In genomic region chr4:24067781-24068193, GRCh38 we compare ENCODE assay signal across 9 cellular contexts.
A peak's percentile ranks its signal among the peaks of the same experiment; 100 is the strongest.
DNase-seq lines count a peak whose midpoint lies in the region; TF ChIP-seq lines count a peak whose summit lies in the region.
"Had no signal": no experiment of that assay in that cellular context is flagged by ENCODE, and none has a peak within 500 bp of the region (broad histone marks: within the 10 kb centered on the region; RNA-seq: fewer than 3 reads in every experiment).

No MANE protein-coding gene starts in this region.

- CTCF ChIA-PET in mammary epithelial cell (lab: Charles Lee; ENCODE audit: low non-redundant PET) = no interaction called here
- CTCF ChIA-PET in HEK293T (lab: Yijun Ruan, JAX) = no interaction called here

- in situ Hi-C loops in mammary epithelial cell (cut with MboI; ENCODE audit: low sequenced_read_pairs in 2 of 2) = no loop called here

- H4K20me1 ChIP-seq in mammary epithelial cell (ENCODE audit: insufficient read depth, low read length) = no peaks in the 10 kb centered on the region

- H3K4me1 ChIP-seq in mammary epithelial cell (ENCODE audit: insufficient read depth, low read length) = no peaks in the 10 kb centered on the region

- no peak overlapping the region for H2AFZ ChIP-seq in mammary epithelial cell (ENCODE audit: low read depth, low read length)

- H3K27ac ChIP-seq in mammary epithelial cell (ENCODE audit: insufficient read depth, low read depth, low read length) = no peak overlapping the region

- BruUV-seq in mammary epithelial cell (replicated peaks; lab: Mats Ljungman, UMichigan) = no TSS peak

- intact Hi-C loops in mammary epithelial cell (cut with micrococcal nuclease) = no loop called here

- H3K9me3 ChIP-seq in mammary epithelial cell (replicated peaks; ENCODE audit: insufficient read depth, low read length) = peaks cover 8% of the 10 kb centered on the region

- H3K79me2 ChIP-seq in mammary epithelial cell (ENCODE audit: insufficient read depth, low read length) = no peaks in the 10 kb centered on the region

- dilution Hi-C loops in mammary epithelial cell (cut with HindIII; ENCODE audit: low sequenced_read_pairs) = no loop called here

- no peak overlapping the region for H3K9ac ChIP-seq in mammary epithelial cell (ENCODE audit: insufficient read depth, low read length)

- no peak for TF ChIP-seq CTCF in AG10803 (conservative IDR thresholded peaks at IDR 0.05; ENCODE audit: low read length)
- TF ChIP-seq CTCF in mammary epithelial cell (conservative IDR thresholded peaks at IDR 0.05 in 1 of 2, IDR thresholded peaks at IDR 0.05 in 1 of 2; ENCODE audit: extremely low read depth in 1 of 2, insufficient read depth in 1 of 2, low read depth in 1 of 2, low read length in 2 of 2) = no peak

- H3K36me3 ChIP-seq in mammary epithelial cell (ENCODE audit: insufficient read depth, low read length) = no peaks in the 10 kb centered on the region

- 22% methylated on average over 2 of the region's 3 CpGs for WGBS in mammary epithelial cell (ENCODE audit: low coverage, missing lambda C conversion rate)

- peaks cover 2% of the 10 kb centered on the region for H3K27me3 ChIP-seq in mammary epithelial cell (ENCODE audit: insufficient read depth, low read length)

- POLR2A ChIA-PET in HEK293T (lab: Yijun Ruan, JAX) = no interaction called here

- DNase-seq in AG10803 (ENCODE audit: low read depth) (peak; percentile 54), NCI-H2107 treated with DMSO at 0.1 percent for 48 hours (lab: John Stamatoyannopoulos, UW; ENCODE audit: unreplicated experiment) (peak; percentile 38), mammary epithelial cell (peak; percentile 49), kidney glomerular epithelial cell (lab: John Stamatoyannopoulos, UW) (peak; percentile 63), HEK293T (ENCODE audit: extremely low spot score) (no peak), NCI-H1930 (lab: John Stamatoyannopoulos, UW) (no peak)
- DNase-seq in activated CD4-positive, alpha-beta T cell treated with anti-CD3 and anti-CD28 coated beads for 4 hours = no peak
- no peak for DNase-seq in stimulated activated CD4-positive, alpha-beta T cell treated with anti-CD3 and anti-CD28 coated beads, Interleukin-4, amount 100 ng/mL, for 1 hour
- DNase-seq: CD4-positive, alpha-beta memory T cell had no signal

- H3K4me3 ChIP-seq in AG10803 (ENCODE audit: low read length) = no peak overlapping the region
- no peak overlapping the region for H3K4me3 ChIP-seq in mammary epithelial cell (replicated peaks in 1 of 3; ENCODE audit: insufficient read depth in 1 of 3, low read depth in 2 of 3, low read length in 3 of 3)

- no peak overlapping the region for H3K4me2 ChIP-seq in mammary epithelial cell (ENCODE audit: insufficient read depth, low read depth, low read length)

TF ChIP-seq in HEK293T, 16 proteins besides CTCF, POLR2A, EP300 and RAD21:
- TF ChIP-seq L3MBTL2 (conservative IDR thresholded peaks at IDR 0.05) (no peak), LEF1 (IDR thresholded peaks at IDR 0.05; ENCODE audit: borderline replicate concordance) (no peak), FOXM1 (IDR thresholded peaks at IDR 0.05; ENCODE audit: borderline replicate concordance) (no peak), SP1 (IDR thresholded peaks at IDR 0.05) (no peak), TARDBP (IDR thresholded peaks at IDR 0.05) (no peak), NFRKB (IDR thresholded peaks at IDR 0.05) (no peak), ZNF384 (IDR thresholded peaks at IDR 0.05) (no peak), ARNT (IDR thresholded peaks at IDR 0.05) (no peak), CTBP1 (IDR thresholded peaks at IDR 0.05; ENCODE audit: borderline replicate concordance) (no peak), HDGF (IDR thresholded peaks at IDR 0.05; ENCODE audit: borderline replicate concordance) (no peak), FOXA1 (IDR thresholded peaks at IDR 0.05) (no peak)

Comparison
In these comparisons a context has a peak if more than half of its experiments do, and no peak if none do; other contexts are left out.
1. DNase-seq: peak in AG10803 (single experiment), NCI-H2107 treated with DMSO at 0.1 percent for 48 hours (single experiment), mammary epithelial cell (single experiment) and kidney glomerular epithelial cell (single experiment); none in HEK293T (single experiment), NCI-H1930 (0 of 2), activated CD4-positive, alpha-beta T cell treated with anti-CD3 and anti-CD28 coated beads for 4 hours (0 of 2) and stimulated activated CD4-positive, alpha-beta T cell treated with anti-CD3 and anti-CD28 coated beads, Interleukin-4, amount 100 ng/mL, for 1 hour (single experiment).